1 cellular context compared by ENCODE assay signal in the genomic region with DNA sequence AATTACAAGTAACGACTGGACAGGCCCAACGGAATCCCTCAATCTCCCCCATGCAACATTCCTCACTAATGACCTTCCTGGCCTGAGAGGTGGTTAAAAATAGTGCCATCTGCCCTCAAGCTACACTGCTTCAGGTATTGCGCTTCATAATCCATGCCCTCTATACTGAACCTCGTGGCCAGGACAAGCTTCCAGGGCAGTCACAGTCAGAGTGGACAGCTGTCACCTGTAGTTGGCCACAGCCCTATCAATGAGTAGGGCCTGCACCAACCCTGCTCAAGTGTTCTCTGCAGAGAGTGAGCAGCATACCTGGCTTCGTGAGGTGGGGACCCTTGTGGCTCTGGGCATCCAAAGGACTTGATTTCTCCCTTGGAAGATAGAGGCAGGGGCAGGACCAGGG.
TF ChIP-seq lines count a peak whose summit lies in the region.

No MANE protein-coding gene starts in this region.

TF ChIP-seq in IMR-90, 13 proteins besides CTCF, POLR2A, EP300 and RAD21:
- TF ChIP-seq RCOR1 (IDR thresholded peaks at IDR 0.05; ENCODE audit: insufficient replicate concordance, low read length) (no peak), NFE2L2 (IDR thresholded peaks at IDR 0.05; ENCODE audit: low read depth, low read length) (no peak), CHD1 (IDR thresholded peaks at IDR 0.05; ENCODE audit: low read depth, low read length) (no peak), BHLHE40 (IDR thresholded peaks at IDR 0.05; ENCODE audit: low read depth, low read length) (no peak), MAFK (IDR thresholded peaks at IDR 0.05; ENCODE audit: low read depth, low read length) (no peak), FOS (IDR thresholded peaks at IDR 0.05; ENCODE audit: low read depth, low read length) (no peak), CEBPB (IDR thresholded peaks at IDR 0.05; ENCODE audit: low read depth, low read length) (no peak), MXI1 (IDR thresholded peaks at IDR 0.05; ENCODE audit: borderline replicate concordance, low read depth, low read length) (no peak), MAZ (IDR thresholded peaks at IDR 0.05; ENCODE audit: borderline replicate concordance, low read depth, low read length) (no peak)
- TF ChIP-seq, protein P1, sequence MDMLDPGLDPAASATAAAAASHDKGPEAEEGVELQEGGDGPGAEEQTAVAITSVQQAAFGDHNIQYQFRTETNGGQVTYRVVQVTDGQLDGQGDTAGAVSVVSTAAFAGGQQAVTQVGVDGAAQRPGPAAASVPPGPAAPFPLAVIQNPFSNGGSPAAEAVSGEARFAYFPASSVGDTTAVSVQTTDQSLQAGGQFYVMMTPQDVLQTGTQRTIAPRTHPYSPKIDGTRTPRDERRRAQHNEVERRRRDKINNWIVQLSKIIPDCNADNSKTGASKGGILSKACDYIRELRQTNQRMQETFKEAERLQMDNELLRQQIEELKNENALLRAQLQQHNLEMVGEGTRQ (IDR thresholded peaks at IDR 0.05; ENCODE audit: low read depth, low read length) = no peak
